ENCODE assay signal across 18 cellular contexts in genomic region chr9:133798160-133798559, GRCh38.
"Had no signal": no experiment of that assay in that cellular context is flagged by ENCODE, and none has a peak within 500 bp of the region (broad histone marks: within the 10 kb centered on the region; RNA-seq: fewer than 3 reads in every experiment).

No MANE protein-coding gene starts in this region.

- DNase-seq: colonic mucosa; effector memory CD4-positive, alpha-beta T cell; erythroblast; head of caudate nucleus; left ventricle myocardium superior; lower lobe of right lung; natural killer cell; stimulated activated CD4-positive, alpha-beta T cell treated with anti-CD3 and anti-CD28 coated beads, Interleukin-4, amount 100 ng/mL, for 4 hours; stimulated activated naive CD4-positive, alpha-beta T cell; stimulated activated naive CD8-positive, alpha-beta T cell treated with anti-CD3 and anti-CD28 coated beads, Interleukin-15, amount 100 ng/mL, for 72 hours; transverse colon; upper lobe of right lung had no signal

- H3K9me3 Mint-ChIP-seq: dendritic cell treated with granulocyte-macrophage colony-stimulating factor and Interleukin-4, amounts not matched to agents 40 ng/mL and 50 ng/mL, for 4 days; natural killer cell; stimulated activated naive CD8-positive, alpha-beta T cell treated with anti-CD3 and anti-CD28 coated beads, Interleukin-15, amount 100 ng/mL, for 72 hours had no signal

- H3K27ac Mint-ChIP-seq: dendritic cell treated with granulocyte-macrophage colony-stimulating factor and Interleukin-4, amounts not matched to agents 40 ng/mL and 50 ng/mL, for 4 days; natural killer cell; stimulated activated naive CD8-positive, alpha-beta T cell treated with anti-CD3 and anti-CD28 coated beads, Interleukin-15, amount 100 ng/mL, for 72 hours had no signal

- H3K9me3 ChIP-seq: colonic mucosa, lower lobe of right lung, prostate gland, right atrium auricular region, suprapubic skin, transverse colon, upper lobe of right lung, vagina had no signal

- H3K4me3 ChIP-seq: colonic mucosa, lower lobe of right lung, prostate gland, right atrium auricular region, suprapubic skin, transverse colon, upper lobe of right lung, vagina had no signal

- ATAC-seq: left ventricle myocardium superior; lower lobe of right lung; natural killer cell; sciatic nerve; stimulated activated naive CD8-positive, alpha-beta T cell treated with anti-CD3 and anti-CD28 coated beads, Interleukin-15, amount 100 ng/mL, for 72 hours; upper lobe of right lung had no signal

- H3K36me3 Mint-ChIP-seq: natural killer cell had no signal

- H3K27me3 ChIP-seq: colonic mucosa, right atrium auricular region, suprapubic skin, transverse colon, upper lobe of right lung, vagina had no signal

- H3K27me3 Mint-ChIP-seq: dendritic cell treated with granulocyte-macrophage colony-stimulating factor and Interleukin-4, amounts not matched to agents 40 ng/mL and 50 ng/mL, for 4 days; stimulated activated naive CD8-positive, alpha-beta T cell treated with anti-CD3 and anti-CD28 coated beads, Interleukin-15, amount 100 ng/mL, for 72 hours had no signal

- H3K36me3 ChIP-seq: colonic mucosa, prostate gland, right atrium auricular region, transverse colon, upper lobe of right lung, vagina had no signal

- H3K27ac ChIP-seq: colonic mucosa, lower lobe of right lung, prostate gland, right atrium auricular region, suprapubic skin, transverse colon, upper lobe of right lung, vagina had no signal

- H3K4me3 Mint-ChIP-seq: dendritic cell treated with granulocyte-macrophage colony-stimulating factor and Interleukin-4, amounts not matched to agents 40 ng/mL and 50 ng/mL, for 4 days; natural killer cell; stimulated activated naive CD8-positive, alpha-beta T cell treated with anti-CD3 and anti-CD28 coated beads, Interleukin-15, amount 100 ng/mL, for 72 hours had no signal
